25 cellular contexts compared by ENCODE assay signal in genomic region chr7:96695581-96695980, GRCh38.
"Had no signal": no experiment of that assay in that cellular context is flagged by ENCODE, and none has a peak within 500 bp of the region (broad histone marks: within the 10 kb centered on the region; RNA-seq: fewer than 3 reads in every experiment).

No MANE protein-coding gene starts in this region.

- H3K9me3 ChIP-seq: colonic mucosa, esophagus squamous epithelium, gastrocnemius medialis, heart right ventricle, left lung, lower lobe of right lung, mucosa of descending colon had no signal

- H3K9me3 Mint-ChIP-seq: dendritic cell treated with granulocyte-macrophage colony-stimulating factor and Interleukin-4, amounts not matched to agents 40 ng/mL and 50 ng/mL, for 4 days; effector memory CD8-positive, alpha-beta T cell; endodermal cell; memory B cell; naive B cell had no signal

- H3K27me3 ChIP-seq: colonic mucosa, esophagus squamous epithelium, gastrocnemius medialis, heart right ventricle, left lung had no signal

- DNase-seq: colonic mucosa; cortex of kidney; effector CD8-positive, alpha-beta T cell; effector memory CD8-positive, alpha-beta T cell; endodermal cell; erythroblast; esophagus squamous epithelium; foreskin fibroblast; foreskin melanocyte; gastrocnemius medialis; glutamatergic neuron; head of caudate nucleus; heart right ventricle; hippocampal formation; left cardiac atrium; left lung; left ventricle myocardium superior; lower lobe of right lung; mucosa of descending colon; naive B cell had no signal

- H3K27me3 Mint-ChIP-seq: dendritic cell treated with granulocyte-macrophage colony-stimulating factor and Interleukin-4, amounts not matched to agents 40 ng/mL and 50 ng/mL, for 4 days; effector memory CD8-positive, alpha-beta T cell; memory B cell; naive B cell had no signal

- H3K4me1 ChIP-seq: colonic mucosa, lower lobe of right lung had no signal

- H3K27ac Mint-ChIP-seq: dendritic cell treated with granulocyte-macrophage colony-stimulating factor and Interleukin-4, amounts not matched to agents 40 ng/mL and 50 ng/mL, for 4 days; endodermal cell had no signal

- H3K4me3 Mint-ChIP-seq: dendritic cell treated with granulocyte-macrophage colony-stimulating factor and Interleukin-4, amounts not matched to agents 40 ng/mL and 50 ng/mL, for 4 days; effector memory CD8-positive, alpha-beta T cell; endodermal cell; memory B cell; mesothelial cell of epicardium had no signal

- H3K27ac ChIP-seq: colonic mucosa, epithelial cell of prostate, esophagus squamous epithelium, heart right ventricle, left lung, lower lobe of right lung had no signal

- H3K4me3 ChIP-seq: colonic mucosa, esophagus squamous epithelium, gastrocnemius medialis, heart right ventricle, left lung, lower lobe of right lung, mucosa of descending colon had no signal

- ATAC-seq: effector memory CD8-positive, alpha-beta T cell; esophagus mucosa; gastrocnemius medialis; heart right ventricle; left cardiac atrium; left lung; left ventricle myocardium superior; lower lobe of right lung; mucosa of descending colon had no signal

- H3K36me3 ChIP-seq: colonic mucosa had no signal
